In the genomic region with DNA sequence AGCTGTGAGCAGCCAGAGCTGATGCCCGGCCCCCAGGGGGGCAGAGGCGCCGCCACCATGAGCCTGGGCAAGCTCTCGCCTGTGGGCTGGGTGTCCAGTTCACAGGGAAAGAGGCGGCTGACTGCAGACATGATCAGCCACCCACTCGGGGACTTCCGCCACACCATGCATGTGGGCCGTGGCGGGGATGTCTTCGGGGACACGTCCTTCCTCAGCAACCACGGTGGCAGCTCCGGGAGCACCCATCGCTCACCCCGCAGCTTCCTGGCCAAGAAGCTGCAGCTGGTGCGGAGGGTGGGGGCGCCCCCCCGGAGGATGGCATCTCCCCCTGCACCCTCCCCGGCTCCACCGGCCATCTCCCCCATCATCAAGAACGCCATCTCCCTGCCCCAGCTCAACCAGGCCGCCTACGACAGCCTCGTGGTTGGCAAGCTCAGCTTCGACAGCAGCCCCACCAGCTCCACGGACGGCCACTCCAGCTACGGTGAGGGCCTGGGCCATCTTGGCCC, we compare ENCODE assay signal across 1 cellular context.
TF ChIP-seq lines count a peak whose summit lies in the region.

No MANE protein-coding gene starts in this region.

TF ChIP-seq in HCT116, 20 proteins besides CTCF, POLR2A, EP300 and RAD21 (continued from another document):
- TF ChIP-seq, protein P1, sequence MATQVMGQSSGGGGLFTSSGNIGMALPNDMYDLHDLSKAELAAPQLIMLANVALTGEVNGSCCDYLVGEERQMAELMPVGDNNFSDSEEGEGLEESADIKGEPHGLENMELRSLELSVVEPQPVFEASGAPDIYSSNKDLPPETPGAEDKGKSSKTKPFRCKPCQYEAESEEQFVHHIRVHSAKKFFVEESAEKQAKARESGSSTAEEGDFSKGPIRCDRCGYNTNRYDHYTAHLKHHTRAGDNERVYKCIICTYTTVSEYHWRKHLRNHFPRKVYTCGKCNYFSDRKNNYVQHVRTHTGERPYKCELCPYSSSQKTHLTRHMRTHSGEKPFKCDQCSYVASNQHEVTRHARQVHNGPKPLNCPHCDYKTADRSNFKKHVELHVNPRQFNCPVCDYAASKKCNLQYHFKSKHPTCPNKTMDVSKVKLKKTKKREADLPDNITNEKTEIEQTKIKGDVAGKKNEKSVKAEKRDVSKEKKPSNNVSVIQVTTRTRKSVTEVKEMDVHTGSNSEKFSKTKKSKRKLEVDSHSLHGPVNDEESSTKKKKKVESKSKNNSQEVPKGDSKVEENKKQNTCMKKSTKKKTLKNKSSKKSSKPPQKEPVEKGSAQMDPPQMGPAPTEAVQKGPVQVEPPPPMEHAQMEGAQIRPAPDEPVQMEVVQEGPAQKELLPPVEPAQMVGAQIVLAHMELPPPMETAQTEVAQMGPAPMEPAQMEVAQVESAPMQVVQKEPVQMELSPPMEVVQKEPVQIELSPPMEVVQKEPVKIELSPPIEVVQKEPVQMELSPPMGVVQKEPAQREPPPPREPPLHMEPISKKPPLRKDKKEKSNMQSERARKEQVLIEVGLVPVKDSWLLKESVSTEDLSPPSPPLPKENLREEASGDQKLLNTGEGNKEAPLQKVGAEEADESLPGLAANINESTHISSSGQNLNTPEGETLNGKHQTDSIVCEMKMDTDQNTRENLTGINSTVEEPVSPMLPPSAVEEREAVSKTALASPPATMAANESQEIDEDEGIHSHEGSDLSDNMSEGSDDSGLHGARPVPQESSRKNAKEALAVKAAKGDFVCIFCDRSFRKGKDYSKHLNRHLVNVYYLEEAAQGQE (IDR thresholded peaks at IDR 0.05; ENCODE audit: low read depth), result no peak
- TF ChIP-seq ZNF274 (IDR thresholded peaks at IDR 0.05; ENCODE audit: low read depth, low read length), result no peak
- no peak for TF ChIP-seq EZH2phosphoT487 (IDR thresholded peaks at IDR 0.05; ENCODE audit: borderline replicate concordance)
- TF ChIP-seq CBX3 (IDR thresholded peaks at IDR 0.05; ENCODE audit: low read depth), result no peak
- TF ChIP-seq TCF7L2 (IDR thresholded peaks at IDR 0.05; ENCODE audit: borderline replicate concordance, extremely low read depth, insufficient read depth, insufficient read length), result no peak
- TF ChIP-seq EGR1 (IDR thresholded peaks at IDR 0.05; ENCODE audit: low read depth), result no peak
- no peak for TF ChIP-seq FOSL1 (IDR thresholded peaks at IDR 0.05; ENCODE audit: low read depth)
- TF ChIP-seq ELF1 (IDR thresholded peaks at IDR 0.05; ENCODE audit: borderline replicate concordance, low read depth), result no peak
- TF ChIP-seq, protein P2, sequence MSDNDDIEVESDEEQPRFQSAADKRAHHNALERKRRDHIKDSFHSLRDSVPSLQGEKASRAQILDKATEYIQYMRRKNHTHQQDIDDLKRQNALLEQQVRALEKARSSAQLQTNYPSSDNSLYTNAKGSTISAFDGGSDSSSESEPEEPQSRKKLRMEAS (IDR thresholded peaks at IDR 0.05), result no peak
- TF ChIP-seq, protein P3, sequence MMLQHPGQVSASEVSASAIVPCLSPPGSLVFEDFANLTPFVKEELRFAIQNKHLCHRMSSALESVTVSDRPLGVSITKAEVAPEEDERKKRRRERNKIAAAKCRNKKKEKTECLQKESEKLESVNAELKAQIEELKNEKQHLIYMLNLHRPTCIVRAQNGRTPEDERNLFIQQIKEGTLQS (IDR thresholded peaks at IDR 0.05), result no peak
